ENCODE assay signal across 22 cellular contexts in genomic region chr6:44653761-44654218, GRCh38.
DNase-seq lines count a peak whose midpoint lies in the region; ATAC-seq, FAIRE-seq and TF ChIP-seq lines count a peak whose summit lies in the region.
"Had no signal": no experiment of that assay in that cellular context is flagged by ENCODE, and none has a peak within 500 bp of the region (broad histone marks: within the 10 kb centered on the region; RNA-seq: fewer than 3 reads in every experiment).

No MANE protein-coding gene starts in this region.

- 26 to 29% methylated on average over 8 to 10 of the region's 10 CpGs for WGBS in GM23248 (ENCODE audit: low coverage in 1 of 2, low lambda C conversion rate in 2 of 2, missing lambda C conversion rate in 2 of 2), 2 experiments
- 41 to 43% methylated on average over 10 of the region's 10 CpGs for WGBS in pancreas, 2 donors

- peaks cover 20% of the 10 kb centered on the region for H3K27me3 Mint-ChIP-seq in dendritic cell treated with granulocyte-macrophage colony-stimulating factor and Interleukin-4, amounts not matched to agents 40 ng/mL and 50 ng/mL, for 4 days

- no peak for ATAC-seq in HG03196 (IDR thresholded peaks at IDR 0.05; ENCODE audit: unreplicated experiment)
- no peak for ATAC-seq in pancreas
- ATAC-seq: right cardiac atrium had no signal

- intact Hi-C loops in dendritic cell treated with granulocyte-macrophage colony-stimulating factor and Interleukin-4, amounts not matched to agents 40 ng/mL and 50 ng/mL, for 4 days (cut with micrococcal nuclease) = loop anchor here (2.0 kb wide), 2 partner anchors 765 to 1061 kb away; no protein-coding TSS in a partner anchor
- intact Hi-C loops in pancreas (cut with DNase I) = loop anchor here in 1 of 3 donors (10.0 kb wide), 1 partner anchor 761 kb away; no protein-coding TSS in a partner anchor

- in situ Hi-C loops in GM23248 (cut with MboI) = loop anchor here (10.0 kb wide), 1 partner anchor 761 kb away; no protein-coding TSS in a partner anchor

- H3F3A ChIP-seq in GM23248 (ENCODE audit: insufficient read depth) = peaks cover 17% of the 10 kb centered on the region

- no peak overlapping the region; the same call in 1 of the 2 replicates for H3K9ac ChIP-seq in GM23248

- H3K36me3 Mint-ChIP-seq in dendritic cell treated with granulocyte-macrophage colony-stimulating factor and Interleukin-4, amounts not matched to agents 40 ng/mL and 50 ng/mL, for 4 days (ENCODE audit: low read depth) = no peaks in the 10 kb centered on the region
- H3K36me3 Mint-ChIP-seq: activated naive CD8-positive, alpha-beta T cell treated with anti-CD3 and anti-CD28 coated beads, Interleukin-2, amount 10 ng/mL, durations not matched to agents 7 days and 5 days had no signal

- H3K79me2 ChIP-seq in GM23248 (ENCODE audit: insufficient read depth) (no peaks in the 10 kb centered on the region), osteoblast (ENCODE audit: insufficient read depth, low read length) (no peaks in the 10 kb centered on the region)

- H3K4me2 ChIP-seq in GM23248 (ENCODE audit: unreplicated experiment) (peak overlapping the region; percentile 16), osteoblast (ENCODE audit: insufficient read depth, low read length) (peak overlapping the region; percentile 30)

- H3K36me3 ChIP-seq in GM23248 (ENCODE audit: low read depth) = no peaks in the 10 kb centered on the region
- H3K36me3 ChIP-seq in osteoblast (ENCODE audit: insufficient read depth, low read length) = no peaks in the 10 kb centered on the region
- H3K36me3 ChIP-seq in pancreas = no peaks in the 10 kb centered on the region
- H3K36me3 ChIP-seq: BE2C had no signal

- peak overlapping the region; percentile 8 for H3K27ac Mint-ChIP-seq in dendritic cell treated with granulocyte-macrophage colony-stimulating factor and Interleukin-4, amounts not matched to agents 40 ng/mL and 50 ng/mL, for 4 days
- H3K27ac Mint-ChIP-seq: activated naive CD8-positive, alpha-beta T cell treated with anti-CD3 and anti-CD28 coated beads, Interleukin-2, amount 10 ng/mL, durations not matched to agents 7 days and 5 days had no signal

- FAIRE-seq in pancreas (lab: Jason Lieb, UNC) = no peak
- FAIRE-seq: endometrium had no signal

- no peak overlapping the region for H3K4me3 ChIP-seq in GM23248
- no peak overlapping the region for H3K4me3 ChIP-seq in osteoblast (ENCODE audit: insufficient read depth, low read length)
- no peak overlapping the region for H3K4me3 ChIP-seq in pancreas
- H3K4me3 ChIP-seq: testis had no signal

- H3K27me3 ChIP-seq in GM23248 (replicated peaks; ENCODE audit: insufficient read depth) (no peaks in the 10 kb centered on the region), osteoblast (ENCODE audit: insufficient read depth, low read length) (no peaks in the 10 kb centered on the region), pancreas (no peaks in the 10 kb centered on the region)
- H3K27me3 ChIP-seq: testis had no signal

- H3K4me1 Mint-ChIP-seq in dendritic cell treated with granulocyte-macrophage colony-stimulating factor and Interleukin-4, amounts not matched to agents 40 ng/mL and 50 ng/mL, for 4 days (ENCODE audit: low read depth) = peaks cover 31% of the 10 kb centered on the region

- no peaks in the 10 kb centered on the region for H3K9me3 ChIP-seq in GM23248 (ENCODE audit: low read depth)
- no peaks in the 10 kb centered on the region for H3K9me3 ChIP-seq in osteoblast (ENCODE audit: low read depth, low read length)
- H3K9me3 ChIP-seq in pancreas = no peaks in the 10 kb centered on the region
- H3K9me3 ChIP-seq: BE2C, testis had no signal

- no peak overlapping the region for H3K4me3 Mint-ChIP-seq in dendritic cell treated with granulocyte-macrophage colony-stimulating factor and Interleukin-4, amounts not matched to agents 40 ng/mL and 50 ng/mL, for 4 days
- H3K4me3 Mint-ChIP-seq: activated naive CD8-positive, alpha-beta T cell treated with anti-CD3 and anti-CD28 coated beads, Interleukin-2, amount 10 ng/mL, durations not matched to agents 7 days and 5 days; central memory CD8-positive, alpha-beta T cell had no signal

- peaks cover 7% of the 10 kb centered on the region for H3K9me3 Mint-ChIP-seq in dendritic cell treated with granulocyte-macrophage colony-stimulating factor and Interleukin-4, amounts not matched to agents 40 ng/mL and 50 ng/mL, for 4 days

- H4K20me1 ChIP-seq in GM23248 (ENCODE audit: insufficient read depth) = no peaks in the 10 kb centered on the region
- no peaks in the 10 kb centered on the region for H4K20me1 ChIP-seq in osteoblast (ENCODE audit: insufficient read depth, low read length)

- H3K9me2 ChIP-seq in GM23248 (ENCODE audit: insufficient read depth) = no peaks in the 10 kb centered on the region

- H3K27ac ChIP-seq in GM23248 = no peak overlapping the region
- H3K27ac ChIP-seq in osteoblast (ENCODE audit: low read depth, low read length) = no peak overlapping the region
- no peak overlapping the region for H3K27ac ChIP-seq in caudate nucleus (ENCODE audit: low read depth, low read length)
- no peak overlapping the region for H3K27ac ChIP-seq in pancreas
- H3K27ac ChIP-seq: testis had no signal

- TF ChIP-seq CTCF in osteoblast (IDR thresholded peaks at IDR 0.05; ENCODE audit: extremely low read depth, low read depth, low read length) (no peak), pancreas (IDR thresholded peaks at IDR 0.05) (no peak)

- no peak for DNase-seq in GM23248
- DNase-seq in NCI-H2227 (lab: John Stamatoyannopoulos, UW; ENCODE audit: unreplicated experiment) = peak; percentile 40
- DNase-seq in osteoblast (ENCODE audit: insufficient read length, low spot score, missing footprints) = no peak
- no peak for DNase-seq in caudate nucleus (lab: John Stamatoyannopoulos, UW)
- no peak for DNase-seq in NCI-H524 (lab: John Stamatoyannopoulos, UW)
- DNase-seq in pancreas = no peak
- DNase-seq: activated CD4-positive, alpha-beta T cell treated with anti-CD3 and anti-CD28 coated beads for 48 hours; activated naive CD8-positive, alpha-beta T cell treated with anti-CD3 and anti-CD28 coated beads, Interleukin-2, amount 10 ng/mL, durations not matched to agents 7 days and 5 days; activated T-cell treated with anti-CD3 and anti-CD28 coated beads for 4 hours; BE2C; DMS 273 treated with DMSO at 0.1 percent for 48 hours; mammary epithelial cell; MM.1S; NCI-H2171 treated with DMSO at 0.1 percent for 48 hours; right cardiac atrium; stimulated activated CD4-positive, alpha-beta T cell treated with anti-CD3 and anti-CD28 coated beads, Interleukin-1b, Interleukin-23, amount 100 ng/mL, for 48 hours; T1000; testis had no signal

- H3K4me1 ChIP-seq in GM23248 (ENCODE audit: insufficient read depth) (peaks cover 48% of the 10 kb centered on the region), osteoblast (ENCODE audit: insufficient read depth, low read length) (peaks cover 38% of the 10 kb centered on the region), pancreas (no peaks in the 10 kb centered on the region)
- H3K4me1 ChIP-seq: BE2C had no signal

- H2AFZ ChIP-seq in GM23248 (peak overlapping the region; percentile 56), osteoblast (ENCODE audit: low read length) (peak overlapping the region; percentile 55)
